ENCODE assay signal across 20 cellular contexts in the genomic region with DNA sequence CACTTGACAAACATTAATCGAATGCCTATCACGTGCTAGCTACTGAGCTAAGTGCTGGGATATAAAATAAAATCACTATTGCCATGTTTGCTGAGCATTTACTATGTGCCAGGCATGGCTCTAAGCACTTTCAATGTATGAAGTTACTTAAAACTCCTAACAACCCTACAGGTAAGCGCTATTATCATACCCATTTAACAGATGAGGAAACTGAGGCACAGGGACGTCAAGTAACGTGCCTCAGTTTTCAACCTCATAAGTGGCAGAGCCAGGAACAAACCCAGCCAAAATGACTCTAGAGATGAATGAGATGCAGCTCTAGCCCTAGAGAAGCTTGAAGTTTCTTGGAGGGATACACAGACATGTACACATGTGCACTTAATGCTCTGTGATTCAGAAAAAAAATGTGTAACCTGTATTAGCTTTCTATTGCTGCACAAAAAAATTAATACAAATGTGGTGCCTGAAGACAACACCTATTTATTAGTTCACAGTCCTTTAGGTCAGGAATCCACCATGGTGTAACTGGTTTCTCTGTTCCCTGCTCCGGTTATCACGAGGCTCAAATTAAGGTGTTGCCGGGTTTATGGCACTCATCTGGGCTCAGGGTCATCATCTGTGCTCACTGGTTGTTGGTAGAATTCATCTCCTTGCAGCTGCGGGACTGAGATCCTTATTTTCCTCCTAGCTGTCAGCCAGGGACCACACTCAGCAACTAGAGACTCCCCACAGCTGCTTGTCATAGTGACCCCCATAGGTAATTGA.
"Had no signal": no experiment of that assay in that cellular context is flagged by ENCODE, and none has a peak within 500 bp of the region (broad histone marks: within the 10 kb centered on the region; RNA-seq: fewer than 3 reads in every experiment).

No MANE protein-coding gene starts in this region.

- H3K27ac ChIP-seq: gastrocnemius medialis, ovary, stomach, thyroid gland had no signal

- FAIRE-seq: colon, keratinocyte had no signal

- H3K9me3 ChIP-seq: gastrocnemius medialis, ovary, stomach, thyroid gland had no signal

- H3K36me3 ChIP-seq: gastrocnemius medialis, ovary, stomach, thyroid gland had no signal

- H3K27me3 ChIP-seq: dorsolateral prefrontal cortex, gastrocnemius medialis, ovary, stomach, thyroid gland had no signal

- DNase-seq: dorsolateral prefrontal cortex; effector CD4-positive, alpha-beta T cell; foreskin fibroblast; gastrocnemius medialis; mesendoderm; midbrain; naive thymus-derived CD8-positive, alpha-beta T cell; nephron progenitor cell; occipital lobe; ovary; stimulated activated CD4-positive, alpha-beta T cell treated with anti-CD3 and anti-CD28 coated beads, Interleukin-2, amount 100 ng/mL, for 24 hours; stimulated activated CD4-positive, alpha-beta T cell treated with anti-CD3 and anti-CD28 coated beads, Interleukin-4, amount 100 ng/mL, for 24 hours; stimulated activated naive CD4-positive, alpha-beta T cell treated with Interleukin-2 at 50 U/mL for 16 hours; stomach; thyroid gland had no signal

- H3K4me1 ChIP-seq: thyroid gland had no signal

- H3K4me3 ChIP-seq: dorsolateral prefrontal cortex, gastrocnemius medialis, ovary, stomach, thyroid gland had no signal

- ATAC-seq: gastrocnemius medialis; left lobe of liver; naive thymus-derived CD8-positive, alpha-beta T cell; sciatic nerve; stimulated activated effector memory CD8-positive, alpha-beta T cell treated with anti-CD3 and anti-CD28 coated beads, Interleukin-12 subunit alpha, Interleukin-12 subunit beta, amount 100 ng/mL, for 72 hours had no signal
